ENCODE assay signal across 30 cellular contexts in the genomic region with DNA sequence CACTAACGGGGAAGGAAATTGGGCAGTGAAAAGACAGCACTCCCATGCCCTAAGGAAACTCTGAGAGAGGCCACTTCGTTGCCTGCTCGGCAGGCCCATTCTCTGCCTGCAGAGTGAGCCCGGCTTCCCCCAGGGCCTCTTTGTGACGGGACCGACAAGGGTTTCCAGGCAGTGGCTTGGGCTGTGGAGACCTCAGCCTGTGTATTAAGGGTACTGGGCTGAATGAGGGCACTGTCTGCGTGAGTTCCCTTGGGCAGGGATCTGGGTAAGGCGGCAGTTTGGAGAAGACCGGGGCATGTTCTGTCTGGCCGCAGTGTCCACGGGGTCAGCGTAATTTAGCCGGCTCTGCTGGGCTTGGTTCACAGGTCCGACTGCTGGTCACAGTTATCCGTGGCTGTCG.
"Had no signal": no experiment of that assay in that cellular context is flagged by ENCODE, and none has a peak within 500 bp of the region (broad histone marks: within the 10 kb centered on the region; RNA-seq: fewer than 3 reads in every experiment).

No MANE protein-coding gene starts in this region.

- H3K27me3 Mint-ChIP-seq: activated CD4-positive, alpha-beta memory T cell treated with anti-CD3 and anti-CD28 coated beads for 36 hours; activated CD4-positive, alpha-beta T cell treated with anti-CD3 and anti-CD28 coated beads, Interleukin-2, amount 10 ng/mL, durations not matched to agents 24 days and 14 days; activated naive CD8-positive, alpha-beta T cell treated with anti-CD3 and anti-CD28 coated beads for 36 hours; effector memory CD8-positive, alpha-beta T cell had no signal

- H3K4me3 ChIP-seq: adrenal gland, body of pancreas, colonic mucosa, gastroesophageal sphincter, left lung, lower lobe of right lung, ovary, prostate gland, smooth muscle cell, suprapubic skin, tibial artery had no signal

- H3K4me1 ChIP-seq: adrenal gland, body of pancreas, colonic mucosa, left lung had no signal

- H3K9me3 Mint-ChIP-seq: activated CD4-positive, alpha-beta memory T cell treated with anti-CD3 and anti-CD28 coated beads for 36 hours; activated CD4-positive, alpha-beta T cell treated with anti-CD3 and anti-CD28 coated beads, Interleukin-2, amount 10 ng/mL, durations not matched to agents 24 days and 14 days; activated naive CD4-positive, alpha-beta T cell treated with anti-CD3 and anti-CD28 coated beads for 36 hours; activated naive CD8-positive, alpha-beta T cell treated with anti-CD3 and anti-CD28 coated beads for 36 hours; activated T-helper 1 cell treated with anti-CD3 and anti-CD28 coated beads, Interleukin-12 subunit alpha, Interleukin-12 subunit beta, Interleukin-2, Interleukin-4 antibody, amounts not matched to agents 30 ng/mL and 10 ng/mL and 1 ng/mL, durations not matched to agents 14 hours and 24 hours and 36 hours; effector memory CD8-positive, alpha-beta T cell; natural killer cell; T-helper 1 cell treated with Interleukin-12 subunit alpha and Interleukin-12 subunit beta and Interleukin-4 antibody, amounts not matched to agents 30 μg/mL and 1 μg/mL, for 36 hours had no signal

- DNase-seq: activated CD4-positive, alpha-beta memory T cell treated with anti-CD3 and anti-CD28 coated beads for 36 hours; activated CD4-positive, alpha-beta T cell treated with anti-CD3 and anti-CD28 coated beads, Interleukin-2, amount 10 ng/mL, durations not matched to agents 24 days and 14 days; activated CD4-positive, CD25-positive, alpha-beta regulatory T cell treated with anti-CD3 and anti-CD28 coated beads, Interleukin-2, amount 50 U/mL, for 72 hours; activated CD8-positive, alpha-beta memory T cell treated with anti-CD3 and anti-CD28 coated beads, Interleukin-2, amount 50 U/mL, for 4 hours; activated effector memory CD4-positive, alpha-beta T cell treated with anti-CD3 and anti-CD28 coated beads, Interleukin-2, amount 50 U/mL, for 16 hours; activated naive CD4-positive, alpha-beta T cell treated with anti-CD3 and anti-CD28 coated beads for 36 hours; activated naive CD8-positive, alpha-beta T cell treated with anti-CD3 and anti-CD28 coated beads for 36 hours; activated T-cell treated with anti-CD3 and anti-CD28 coated beads, Interleukin-2, amount 50 U/mL, for 1 hour; adrenal gland; aorta; body of pancreas; colonic mucosa; effector memory CD8-positive, alpha-beta T cell; left lung; lower lobe of right lung; mesenchymal stem cell; natural killer cell; ovary; stimulated activated CD4-positive, alpha-beta T cell treated with anti-CD3 and anti-CD28 coated beads, Interleukin-1b, Interleukin-23, amount 100 ng/mL, for 48 hours; stimulated activated naive CD4-positive, alpha-beta T cell; T1000; tibial artery; WERI-Rb-1 had no signal

- H3K27ac ChIP-seq: adrenal gland, body of pancreas, colonic mucosa, gastroesophageal sphincter, left lung, lower lobe of right lung, neutrophil, ovary, prostate gland, suprapubic skin, tibial artery, WERI-Rb-1 had no signal

- H3K9me3 ChIP-seq: adrenal gland, body of pancreas, colonic mucosa, gastroesophageal sphincter, left lung, lower lobe of right lung, neutrophil, ovary, prostate gland, suprapubic skin, tibial artery had no signal

- H3K27me3 ChIP-seq: adrenal gland, body of pancreas, colonic mucosa, gastroesophageal sphincter, left lung, neutrophil, ovary, suprapubic skin, tibial artery had no signal

- H3K36me3 Mint-ChIP-seq: natural killer cell had no signal

- H3K27ac Mint-ChIP-seq: activated CD4-positive, alpha-beta memory T cell treated with anti-CD3 and anti-CD28 coated beads for 36 hours; activated CD4-positive, alpha-beta T cell treated with anti-CD3 and anti-CD28 coated beads, Interleukin-2, amount 10 ng/mL, durations not matched to agents 24 days and 14 days; activated naive CD4-positive, alpha-beta T cell treated with anti-CD3 and anti-CD28 coated beads for 36 hours; activated naive CD8-positive, alpha-beta T cell treated with anti-CD3 and anti-CD28 coated beads for 36 hours; activated T-helper 1 cell treated with anti-CD3 and anti-CD28 coated beads, Interleukin-12 subunit alpha, Interleukin-12 subunit beta, Interleukin-2, Interleukin-4 antibody, amounts not matched to agents 30 ng/mL and 10 ng/mL and 1 ng/mL, durations not matched to agents 14 hours and 24 hours and 36 hours; T-helper 1 cell treated with Interleukin-12 subunit alpha and Interleukin-12 subunit beta and Interleukin-4 antibody, amounts not matched to agents 30 μg/mL and 1 μg/mL, for 36 hours had no signal

- ATAC-seq: body of pancreas; effector memory CD8-positive, alpha-beta T cell; gastroesophageal sphincter; left lung; lower lobe of right lung had no signal

- H3K36me3 ChIP-seq: adrenal gland, colonic mucosa, neutrophil, ovary, prostate gland, tibial artery, WERI-Rb-1 had no signal

- H3K4me3 Mint-ChIP-seq: activated CD4-positive, alpha-beta memory T cell treated with anti-CD3 and anti-CD28 coated beads for 36 hours; activated CD4-positive, alpha-beta T cell treated with anti-CD3 and anti-CD28 coated beads, Interleukin-2, amount 10 ng/mL, durations not matched to agents 24 days and 14 days; activated naive CD4-positive, alpha-beta T cell treated with anti-CD3 and anti-CD28 coated beads for 36 hours; activated naive CD8-positive, alpha-beta T cell treated with anti-CD3 and anti-CD28 coated beads for 36 hours; activated T-helper 1 cell treated with anti-CD3 and anti-CD28 coated beads, Interleukin-12 subunit alpha, Interleukin-12 subunit beta, Interleukin-2, Interleukin-4 antibody, amounts not matched to agents 30 ng/mL and 10 ng/mL and 1 ng/mL, durations not matched to agents 14 hours and 24 hours and 36 hours; effector memory CD8-positive, alpha-beta T cell; natural killer cell; T-helper 1 cell treated with Interleukin-12 subunit alpha and Interleukin-12 subunit beta and Interleukin-4 antibody, amounts not matched to agents 30 μg/mL and 1 μg/mL, for 36 hours had no signal
